In genomic region chr5:72302171-72302570, GRCh38 we compare ENCODE assay signal across 22 cellular contexts. TPM values are rescaled to one million over a fixed set of nuclear protein-coding genes. Genes with fewer than 3 reads are reported as not detected.
A peak's percentile ranks its signal among the peaks of the same experiment; 100 is the strongest.
DNase-seq lines count a peak whose midpoint lies in the region; ATAC-seq and TF ChIP-seq lines count a peak whose summit lies in the region.
"Had no signal": no experiment of that assay in that cellular context is flagged by ENCODE, and none has a peak within 500 bp of the region (broad histone marks: within the 10 kb centered on the region; RNA-seq: fewer than 3 reads in every experiment).

No MANE protein-coding gene starts in this region.

- H2BK20ac ChIP-seq in H9 (ENCODE audit: low read depth, low read length, poor library complexity, severe bottlenecking) = no peak overlapping the region

- H3T11ph ChIP-seq in H9 (ENCODE audit: low read length) = no peak overlapping the region

- H3K9me3 ChIP-seq in H9 (ENCODE audit: control insufficient read depth, low read depth, low read length) (no peaks in the 10 kb centered on the region), neuronal stem cell (replicated peaks in 1 of 2; ENCODE audit: control insufficient read depth in 2 of 2, insufficient read depth in 1 of 2, low read depth in 1 of 2, low read length in 2 of 2) (peaks cover 0 to 14% of the 10 kb centered on the region in 2 donors), testis (no peaks in the 10 kb centered on the region)
- H3K9me3 ChIP-seq: heart right ventricle, ovary had no signal

- H2AK5ac ChIP-seq in H9 (ENCODE audit: insufficient read length, low read length) = no peak overlapping the region
- no peak overlapping the region for H2AK5ac ChIP-seq in neuronal stem cell (ENCODE audit: low read depth, low read length)

- H3K4me1 ChIP-seq in H9 (ENCODE audit: insufficient read depth, low read length) (peaks cover 13% of the 10 kb centered on the region; the same call in 1 of the 2 replicates), neuronal stem cell (ENCODE audit: control insufficient read depth in 2 of 2, insufficient read depth in 1 of 2, low read depth in 1 of 2, low read length in 2 of 2) (peaks cover 8 to 13% of the 10 kb centered on the region in 2 donors), testis (no peaks in the 10 kb centered on the region)

- peaks cover 13% of the 10 kb centered on the region for H3K79me2 ChIP-seq in H9 (ENCODE audit: insufficient read depth, low read length)

- H2AFZ ChIP-seq in H9 (ENCODE audit: low read length) = no peak overlapping the region
- no peak overlapping the region for H2AFZ ChIP-seq in neuronal stem cell (ENCODE audit: low read length)

- H3K18ac ChIP-seq in H9 (ENCODE audit: insufficient read length, low read depth, low read length) (no peak overlapping the region), neuronal stem cell (ENCODE audit: low read length) (no peak overlapping the region)

- H3K9me3 Mint-ChIP-seq in H9 = no peaks in the 10 kb centered on the region; a peak in 1 of 5 replicates
- H3K9me3 Mint-ChIP-seq: activated CD4-positive, alpha-beta memory T cell treated with anti-CD3 and anti-CD28 coated beads, Interleukin-2, amount 10 ng/mL, durations not matched to agents 7 days and 5 days; activated naive CD4-positive, alpha-beta T cell treated with anti-CD3 and anti-CD28 coated beads for 36 hours had no signal

- H3K23me2 ChIP-seq in H9 (ENCODE audit: insufficient read length, low read depth, low read length, poor library complexity, severe bottlenecking) = no peaks in the 10 kb centered on the region

- H2BK12ac ChIP-seq in H9 (ENCODE audit: insufficient read length, low read depth, low read length) (no peak overlapping the region), neuronal stem cell (ENCODE audit: low read length) (no peak overlapping the region)

- H2BK120ac ChIP-seq in H9 (ENCODE audit: low read depth, low read length, poor library complexity, severe bottlenecking) (no peak overlapping the region), neuronal stem cell (ENCODE audit: low read depth, low read length) (no peak overlapping the region)

- peaks cover 46 to 53% of the 10 kb centered on the region in 2 experiments for H3K4me1 Mint-ChIP-seq in H9

- H3K4me2 ChIP-seq in H9 (ENCODE audit: insufficient read depth, insufficient read length, low read length) = no peak overlapping the region
- no peak overlapping the region for H3K4me2 ChIP-seq in neuronal stem cell (ENCODE audit: insufficient read depth, low read length, poor library complexity, severe bottlenecking)

- H3K27ac ChIP-seq in H9 (ENCODE audit: insufficient read length, low read depth, low read length) (peak overlapping the region; percentile 42), neuronal stem cell (replicated peaks; ENCODE audit: low read length) (peak overlapping the region; percentile 90), testis (no peak overlapping the region)
- H3K27ac ChIP-seq: heart right ventricle, ovary, WERI-Rb-1 had no signal

- H4K5ac ChIP-seq in H9 (ENCODE audit: insufficient read length, low read depth, low read length) = no peak overlapping the region

- no CpG with 5 or more reads among the region's 3 CpGs for WGBS in H9 (ENCODE audit: extremely low coverage, insufficient read length, low lambda C conversion rate)
- WGBS in neuronal stem cell (ENCODE audit: extremely low coverage in 2 of 2, insufficient read length in 2 of 2, insufficient replicate concordance in 1 of 2), 2 donors = no CpG with 5 or more reads among the region's 3 CpGs
- 62 to 80% methylated on average over 3 of the region's 3 CpGs for WGBS in testis, 2 donors

- H3K23ac ChIP-seq in H9 (ENCODE audit: insufficient read length, low read depth, low read length) (no peak overlapping the region), neuronal stem cell (ENCODE audit: low read depth, low read length, poor library complexity) (no peak overlapping the region)

- no peak overlapping the region for H3K4me3 ChIP-seq in neuronal stem cell (ENCODE audit: low read length in 2 of 2)
- H3K4me3 ChIP-seq in testis = no peak overlapping the region
- H3K4me3 ChIP-seq: heart right ventricle, ovary had no signal

- H4K91ac ChIP-seq in H9 (ENCODE audit: insufficient read length, low read depth, low read length) (no peak overlapping the region), neuronal stem cell (ENCODE audit: low read depth, low read length, poor library complexity) (no peak overlapping the region)

- H3K14ac ChIP-seq in H9 (ENCODE audit: insufficient read depth, low read length) (no peak overlapping the region), neuronal stem cell (ENCODE audit: low read length) (no peak overlapping the region)

- H2BK5ac ChIP-seq in H9 (ENCODE audit: insufficient read length, low read length) (no peak overlapping the region), neuronal stem cell (ENCODE audit: low read length) (no peak overlapping the region)

- H2BK15ac ChIP-seq in H9 (ENCODE audit: low read depth, low read length) = no peak overlapping the region
- no peak overlapping the region for H2BK15ac ChIP-seq in neuronal stem cell (ENCODE audit: low read length)

- H3K4ac ChIP-seq in H9 (ENCODE audit: low read depth, low read length) (no peak overlapping the region), neuronal stem cell (ENCODE audit: low read length) (no peak overlapping the region)

- TF ChIP-seq CTCF in H9 (conservative IDR thresholded peaks at IDR 0.05) (no peak), testis (IDR thresholded peaks at IDR 0.05) (no peak)

- peak overlapping the region; percentile 1 to 16; a peak in 1 of 5 replicates for H3K4me3 Mint-ChIP-seq in H9
- H3K4me3 Mint-ChIP-seq: activated CD4-positive, alpha-beta memory T cell treated with anti-CD3 and anti-CD28 coated beads, Interleukin-2, amount 10 ng/mL, durations not matched to agents 7 days and 5 days; activated naive CD4-positive, alpha-beta T cell treated with anti-CD3 and anti-CD28 coated beads for 36 hours; T-helper 17 cell had no signal

- no peaks in the 10 kb centered on the region for H3K27me3 Mint-ChIP-seq in H9 (ENCODE audit: low read depth)
- H3K27me3 Mint-ChIP-seq: activated CD4-positive, alpha-beta memory T cell treated with anti-CD3 and anti-CD28 coated beads, Interleukin-2, amount 10 ng/mL, durations not matched to agents 7 days and 5 days; T-helper 17 cell had no signal

- no peak for ATAC-seq in GM21825 (IDR thresholded peaks at IDR 0.05; ENCODE audit: unreplicated experiment)
- ATAC-seq: left cardiac atrium, T-helper 17 cell had no signal

- no peaks in the 10 kb centered on the region for H4K20me1 ChIP-seq in H9 (ENCODE audit: control insufficient read depth, insufficient read depth, insufficient read length)

- H3K9ac ChIP-seq in H9 (ENCODE audit: extremely low read depth, insufficient read length, low read length) (no peak overlapping the region), neuronal stem cell (ENCODE audit: low read depth, low read length, poor library complexity) (no peak overlapping the region)

- H3K27ac Mint-ChIP-seq in H9 = peak overlapping the region; percentile 82 to 96 (median 92); a peak in 6 of 7 replicates
- H3K27ac Mint-ChIP-seq: activated CD4-positive, alpha-beta memory T cell treated with anti-CD3 and anti-CD28 coated beads, Interleukin-2, amount 10 ng/mL, durations not matched to agents 7 days and 5 days; activated naive CD4-positive, alpha-beta T cell treated with anti-CD3 and anti-CD28 coated beads for 36 hours; T-helper 17 cell had no signal

- peaks cover 0 to 63% of the 10 kb centered on the region in 2 donors for H3K36me3 ChIP-seq in neuronal stem cell (replicated peaks in 1 of 2; ENCODE audit: control insufficient read depth in 2 of 2, insufficient read depth in 2 of 2, low read length in 2 of 2)
- H3K36me3 ChIP-seq in testis (ENCODE audit: low read depth, missing control alignments) = no peaks in the 10 kb centered on the region
- H3K36me3 ChIP-seq: ovary had no signal

- DNase-seq in H9 (peak; percentile 68), RPMI7951 (ENCODE audit: low read depth) (peak; percentile 43), iPS DF 4.7 (ENCODE audit: extremely low read depth, low spot score) (peak; percentile 49), neuronal stem cell (ENCODE audit: low spot score) (peak; percentile 57), middle frontal gyrus (ENCODE audit: extremely low spot score, low spot score) (no peak), SKM-1 (lab: John Stamatoyannopoulos, UW; ENCODE audit: unreplicated experiment) (no peak), testis (no peak)
- DNase-seq: activated CD4-positive, alpha-beta memory T cell treated with anti-CD3 and anti-CD28 coated beads, Interleukin-2, amount 10 ng/mL, durations not matched to agents 7 days and 5 days; activated naive CD4-positive, alpha-beta T cell treated with anti-CD3 and anti-CD28 coated beads for 36 hours; activated T-cell treated with anti-CD3 and anti-CD28 coated beads, Interleukin-2, amount 50 U/mL, for 1 hour; aorta; DND-41; heart right ventricle; left cardiac atrium; NCI-H1436 treated with DMSO at 0.1 percent for 48 hours; NCI-H345; ovary; SHP77; stimulated activated CD4-positive, alpha-beta T cell treated with anti-CD3 and anti-CD28 coated beads, Interleukin-1b, Interleukin-23, amount 100 ng/mL, for 48 hours; T-helper 17 cell; WERI-Rb-1 had no signal

- peaks cover 11 to 24% (median 14%) of the 10 kb centered on the region in 3 experiments; a peak in 6 of 7 replicates for H3K36me3 Mint-ChIP-seq in H9 (ENCODE audit: insufficient read depth in 1 of 3, low read depth in 3 of 3)

- no peak overlapping the region for H3K56ac ChIP-seq in H9 (ENCODE audit: insufficient read length, low read depth, low read length)

- H3K79me1 ChIP-seq in H9 (ENCODE audit: insufficient read depth, low read depth, low read length, poor library complexity, severe bottlenecking) (peaks cover 9% of the 10 kb centered on the region), neuronal stem cell (ENCODE audit: low read depth, low read length) (peaks cover 1% of the 10 kb centered on the region)

- TF ChIP-seq POLR2A in testis (IDR thresholded peaks at IDR 0.05) = no peak

- H3K27me3 ChIP-seq in H9 (ENCODE audit: insufficient read depth, low read length) = no peaks in the 10 kb centered on the region
- H3K27me3 ChIP-seq in neuronal stem cell (ENCODE audit: control insufficient read depth in 3 of 3, insufficient read depth in 3 of 3, low read depth in 1 of 3, low read length in 3 of 3) = no peaks in the 10 kb centered on the region
- H3K27me3 ChIP-seq in testis = no peaks in the 10 kb centered on the region
- H3K27me3 ChIP-seq: heart right ventricle, ovary had no signal

- intact Hi-C loops in testis (cut with DNase I; ENCODE audit: low total_unique reads) = no loop called here

- H4K8ac ChIP-seq in H9 (replicated peaks; ENCODE audit: insufficient read length, low read depth, low read length) (no peak overlapping the region), neuronal stem cell (ENCODE audit: low read depth, low read length) (no peak overlapping the region)

RNA-seq across cellular contexts. Expression of gene MRPS27, which starts 17.9 kb away (rescaled TPM):
- total RNA-seq in H9 (2021) = 78.1 and 83.3 TPM in 2 replicates
- total RNA-seq in RPMI7951 (2014; rRNA removed; shearing (Covaris generic)) = 60.1 and 70.4 TPM in 2 replicates
- polyA plus RNA-seq in neuronal stem cell (2013, experiment 1 of 2) = 66.9 TPM
- 68.0 TPM for polyA plus RNA-seq in neuronal stem cell (2013, experiment 2 of 2)
- total RNA-seq in testis = 10 to 100 TPM; 41.6 to 42.6 TPM
- polyA plus RNA-seq in testis (ENCODE audit: insufficient read depth, low read depth, low replicate concordance) = 35.7 TPM

RNA-seq across cellular contexts. Expression of gene PTCD2, which starts 18.0 kb away (rescaled TPM):
- total RNA-seq in H9 (2021) = 12.7 and 12.9 TPM in 2 replicates
- 14.0 and 15.3 TPM in 2 replicates for total RNA-seq in RPMI7951 (2014; rRNA removed; shearing (Covaris generic))
- polyA plus RNA-seq in neuronal stem cell (2013, experiment 1 of 2) = 5.3 TPM
- polyA plus RNA-seq in neuronal stem cell (2013, experiment 2 of 2) = 5.9 TPM
- total RNA-seq in testis = 1 to 10 TPM; 8.2 to 9.0 TPM
- polyA plus RNA-seq in testis (ENCODE audit: insufficient read depth, low read depth, low replicate concordance) = 4.9 TPM

Comparison
In these comparisons a context has a peak if more than half of its experiments do, and no peak if none do; other contexts are left out.
1. DNase-seq: peak in H9 (single experiment), RPMI7951 (single experiment), iPS DF 4.7 (single experiment) and neuronal stem cell (single experiment); none in middle frontal gyrus (single experiment), SKM-1 (single experiment) and testis (single experiment).
2. H3K27ac ChIP-seq: peak in H9 (single experiment) and neuronal stem cell (single experiment); none in testis (0 of 2).